Comparison of ENCODE assay signal across 8 cellular contexts in the genomic region with DNA sequence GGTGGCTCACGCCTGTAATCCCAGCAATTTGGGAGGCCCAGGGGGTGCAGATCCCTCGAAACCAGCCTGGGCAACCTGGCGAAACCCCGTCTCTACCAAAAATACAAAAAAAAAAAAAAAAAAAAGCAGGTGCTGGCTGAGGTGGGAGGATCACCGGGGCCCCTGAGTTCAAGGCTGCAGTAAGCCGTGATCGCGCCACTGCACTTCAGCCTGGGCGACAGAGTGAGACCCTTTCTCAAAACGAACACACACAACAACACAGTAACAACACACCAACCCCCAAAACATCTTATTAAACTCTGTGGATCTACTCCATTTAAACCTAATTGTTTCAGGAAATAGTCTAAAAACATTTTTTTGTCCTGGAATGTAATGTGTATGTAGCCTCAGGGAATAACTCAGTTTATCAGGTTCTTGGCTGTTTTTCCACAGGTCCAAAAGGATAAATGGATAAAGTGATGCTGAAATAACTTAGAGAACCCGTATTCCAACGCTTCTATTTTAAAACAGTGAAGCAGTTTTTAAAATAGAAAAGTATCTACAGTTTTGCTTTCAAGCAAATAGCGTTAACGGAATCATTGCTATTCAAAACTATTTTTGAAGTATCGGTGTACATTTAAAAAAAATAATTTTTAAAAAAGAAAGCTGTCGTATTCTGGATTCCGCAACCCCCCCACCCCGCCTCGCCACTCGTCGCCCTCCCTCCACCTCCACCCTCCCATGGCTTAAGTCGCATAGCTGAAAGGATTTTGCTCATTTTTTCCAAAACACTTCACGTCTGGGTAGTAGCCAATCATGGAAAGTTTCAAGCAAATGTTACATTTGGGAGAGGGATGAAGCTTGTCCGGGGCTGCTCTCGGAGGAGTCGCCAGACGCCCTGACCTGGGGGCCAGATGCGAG. TPM values are rescaled to one million over a fixed set of nuclear protein-coding genes. Genes with fewer than 3 reads are reported as not detected.
DNase-seq lines count a peak whose midpoint lies in the region; ATAC-seq and TF ChIP-seq lines count a peak whose summit lies in the region.

No MANE protein-coding gene starts in this region.

- H3K4me2 ChIP-seq in GM23248 (ENCODE audit: unreplicated experiment) = peak overlapping the region; percentile 94

- H3K79me2 ChIP-seq in GM23248 (ENCODE audit: insufficient read depth) = peaks cover 61% of the 10 kb centered on the region

- 29 to 30% methylated on average over 28 of the region's 28 CpGs for whole genome bisulfite sequencing in GM23248 (ENCODE audit: low coverage in 1 of 2, low lambda C conversion rate in 2 of 2, missing lambda C conversion rate in 2 of 2), 2 experiments
- WGBS in lung, 2 donors = 31 to 34% methylated on average over 28 of the region's 28 CpGs

- H2AFZ ChIP-seq in GM23248 = peak overlapping the region; percentile 89

- DNase-seq in GM23248 = peak; percentile 77
- no peak for DNase-seq in RWPE2 (ENCODE audit: low spot score)
- DNase-seq in breast epithelium (ENCODE audit: low spot score in 2 of 2) = no peak
- DNase-seq in lung (ENCODE audit: low spot score) = no peak
- peak; percentile 28 to 52 for DNase-seq in stimulated activated CD8-positive, alpha-beta memory T cell treated with anti-CD3 and anti-CD28 coated beads, Interleukin-7, amount 100 ng/mL, for 4 hours (ENCODE audit: low read depth in 2 of 2)
- no peak for DNase-seq in NCI-H748 (lab: John Stamatoyannopoulos, UW; ENCODE audit: unreplicated experiment)

- H3K9me2 ChIP-seq in GM23248 (ENCODE audit: insufficient read depth) = no peaks in the 10 kb centered on the region

- H3K9me3 ChIP-seq in GM23248 (ENCODE audit: low read depth) = no peaks in the 10 kb centered on the region
- no peaks in the 10 kb centered on the region for H3K9me3 ChIP-seq in RWPE2 (ENCODE audit: severe bottlenecking)
- H3K9me3 ChIP-seq in breast epithelium = no peaks in the 10 kb centered on the region
- no peaks in the 10 kb centered on the region for H3K9me3 ChIP-seq in lung (ENCODE audit: control insufficient read depth in 2 of 2, insufficient read depth in 1 of 2, low read length in 1 of 2)

- peaks cover 25% of the 10 kb centered on the region for H4K20me1 ChIP-seq in GM23248 (ENCODE audit: insufficient read depth)

- peaks cover 35% of the 10 kb centered on the region for H3F3A ChIP-seq in GM23248 (ENCODE audit: insufficient read depth)

- H3K36me3 ChIP-seq in GM23248 (ENCODE audit: low read depth) (peaks cover 16% of the 10 kb centered on the region; the same call in 1 of the 2 replicates), RWPE2 (ENCODE audit: low read depth) (peaks cover 5% of the 10 kb centered on the region; the same call in 1 of the 2 replicates), breast epithelium (no peaks in the 10 kb centered on the region), lung (ENCODE audit: control insufficient read depth in 2 of 2, insufficient read depth in 2 of 2, low read length in 2 of 2) (no peaks in the 10 kb centered on the region)

- H3K27me3 ChIP-seq in GM23248 (replicated peaks; ENCODE audit: insufficient read depth) (no peaks in the 10 kb centered on the region), RWPE2 (ENCODE audit: insufficient read depth, poor library complexity, severe bottlenecking) (no peaks in the 10 kb centered on the region), breast epithelium (no peaks in the 10 kb centered on the region), lung (ENCODE audit: control insufficient read depth, insufficient read depth) (no peaks in the 10 kb centered on the region)

- in situ Hi-C loops in GM23248 (cut with MboI) = no loop called here

- TF ChIP-seq CTCF in RWPE2 (IDR thresholded peaks at IDR 0.05; ENCODE audit: poor library complexity, severe bottlenecking) (no peak), breast epithelium (IDR thresholded peaks at IDR 0.05) (no peak), lung (IDR thresholded peaks at IDR 0.05; ENCODE audit: control extremely low read depth, extremely low read depth) (no peak)

- H3K4me3 ChIP-seq in GM23248 (peak overlapping the region; percentile 92), RWPE2 (ENCODE audit: severe bottlenecking) (peak overlapping the region; percentile 87), breast epithelium (peak overlapping the region; percentile 82 to 94 (median 86)), lung (peak overlapping the region; percentile 71)

- H3K9ac ChIP-seq in GM23248 = peak overlapping the region; percentile 89

- no peak for TF ChIP-seq POLR2A in breast epithelium (IDR thresholded peaks at IDR 0.05)

- intact Hi-C loops in breast epithelium (cut with DNase I; ENCODE audit: low total_unique reads) = loop anchor here (10.0 kb wide), 1 partner anchor 355 kb away; no protein-coding TSS in a partner anchor

- H3K4me1 ChIP-seq in GM23248 (ENCODE audit: insufficient read depth) (peaks cover 14% of the 10 kb centered on the region; the same call in 1 of the 2 replicates), RWPE2 (ENCODE audit: insufficient read depth, poor library complexity, severe bottlenecking) (peaks cover 13% of the 10 kb centered on the region), breast epithelium (no peaks in the 10 kb centered on the region), lung (ENCODE audit: control insufficient read depth in 2 of 2, insufficient read depth in 2 of 2, low read length in 2 of 2) (peaks cover 0 to 5% of the 10 kb centered on the region in 2 donors)

- H3K27ac ChIP-seq in GM23248 = peak overlapping the region; percentile 89
- H3K27ac ChIP-seq in RWPE2 (ENCODE audit: poor library complexity, severe bottlenecking) = peak overlapping the region; percentile 86
- peak overlapping the region; percentile 90 to 95 for H3K27ac ChIP-seq in breast epithelium
- H3K27ac ChIP-seq in lung (ENCODE audit: low read depth in 1 of 2, low read length in 1 of 2) = peak overlapping the region; percentile 95 to 97

- ATAC-seq in RWPE2 (ENCODE audit: low read depth) = no peak
- ATAC-seq in lung (ENCODE audit: insufficient read depth, low FRiP score) = no peak
- no peak for ATAC-seq in HG03139 (IDR thresholded peaks at IDR 0.05; ENCODE audit: unreplicated experiment)
- no peak for ATAC-seq in GM21786 (IDR thresholded peaks at IDR 0.05; ENCODE audit: unreplicated experiment)

RNA-seq across cellular contexts. Expression of gene GLS, which starts 0.9 kb away (rescaled TPM):
- total RNA-seq in GM23248 (2014; rRNA removed; shearing (Covaris generic)) = 362 and 426 TPM in 2 replicates
- polyA plus RNA-seq in GM23248 (2016; fragmentation: Nextera tagmentation; extraction: Ambion mirVana) (81.0 and 96.0 TPM in 2 replicates), lung (10 to 100 TPM; 31.1 to 62.7 TPM)
- total RNA-seq in breast epithelium (100 to 1,000 TPM in 2 of 3 donors, 10 to 100 TPM in 1; 96.7 to 157 (median 133) TPM), lung (100 to 1,000 TPM; 145 to 318 TPM)

Comparison
In these comparisons a context has a peak if more than half of its experiments do, and no peak if none do; other contexts are left out.
1. DNase-seq: peak in GM23248 (single experiment) and stimulated activated CD8-positive, alpha-beta memory T cell treated with anti-CD3 and anti-CD28 coated beads, Interleukin-7, amount 100 ng/mL, for 4 hours (2 of 2); none in RWPE2 (single experiment), breast epithelium (0 of 2), lung (single experiment) and NCI-H748 (single experiment).
2. Peak in every context shown above with its lines, with median percentiles within 50 percentile points of each other: H3K27ac ChIP-seq and H3K4me3 ChIP-seq.